Comparison of ENCODE assay signal across 17 cellular contexts in the genomic region with DNA sequence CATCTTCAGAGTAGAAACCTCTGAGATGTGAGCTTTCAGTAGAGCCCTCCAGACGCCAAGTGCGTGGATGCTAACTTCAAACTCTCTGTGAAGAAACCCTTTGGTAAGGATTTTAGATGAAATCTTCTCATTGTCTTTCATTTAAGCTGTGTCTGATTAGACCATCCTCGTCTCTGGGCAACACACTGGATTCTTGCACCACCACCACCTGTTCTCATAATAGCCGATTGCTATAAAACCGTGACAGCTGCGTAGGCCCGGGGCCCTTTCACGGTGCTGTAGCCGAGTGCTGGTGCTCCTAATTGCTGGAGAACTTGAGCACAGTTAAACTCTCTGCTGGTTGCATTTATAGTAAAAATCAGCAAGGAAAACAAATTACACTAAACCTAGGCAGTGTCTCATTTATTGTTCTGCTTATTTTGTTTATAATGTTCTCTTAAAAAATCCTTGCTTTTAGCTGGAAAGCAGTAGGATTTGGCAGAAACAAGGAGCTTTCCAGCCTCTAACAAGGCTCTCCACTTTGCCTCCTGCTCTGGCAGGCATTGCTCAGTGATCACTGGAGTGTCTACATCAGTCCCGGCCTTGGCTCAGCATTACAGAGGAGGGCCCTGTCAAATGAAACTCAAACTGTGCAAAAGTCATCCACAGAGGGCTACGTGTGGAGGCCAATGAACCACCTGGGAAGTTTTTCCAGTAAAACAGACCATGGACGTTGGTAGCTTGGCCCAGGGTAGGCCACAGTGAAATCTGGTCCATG.
"Had no signal": no experiment of that assay in that cellular context is flagged by ENCODE, and none has a peak within 500 bp of the region (broad histone marks: within the 10 kb centered on the region; RNA-seq: fewer than 3 reads in every experiment).

No MANE protein-coding gene starts in this region.

- H3K36me3 ChIP-seq: brain microvascular endothelial cell, lower lobe of right lung, neutrophil, right atrium auricular region, tibial nerve had no signal

- DNase-seq: activated CD4-positive, alpha-beta T cell treated with anti-CD3 and anti-CD28 coated beads for 4 hours; activated CD8-positive, alpha-beta memory T cell treated with anti-CD3 and anti-CD28 coated beads, Interleukin-2, amount 50 U/mL, for 4 hours; activated CD8-positive, alpha-beta T cell treated with anti-CD3 and anti-CD28 coated beads for 36 hours; activated gamma-delta T cell treated with Interleukin-2 at 50 U/mL for 16 hours; activated naive CD8-positive, alpha-beta T cell treated with anti-CD3 and anti-CD28 coated beads for 36 hours; activated T-cell treated with anti-CD3 and anti-CD28 coated beads, Interleukin-2, amount 50 U/mL, for 72 hours; brain microvascular endothelial cell; dermis blood vessel endothelial cell; hypothalamus; lower lobe of right lung; midbrain; naive thymus-derived CD4-positive, alpha-beta T cell; posterior cingulate gyrus; small intestine had no signal

- H3K4me3 ChIP-seq: lower lobe of right lung, right atrium auricular region, tibial nerve had no signal

- ATAC-seq: activated CD8-positive, alpha-beta T cell treated with anti-CD3 and anti-CD28 coated beads for 36 hours; activated T-cell treated with anti-CD3 and anti-CD28 coated beads, Interleukin-2, amount 50 U/mL, for 72 hours; lower lobe of right lung; naive thymus-derived CD4-positive, alpha-beta T cell had no signal

- H3K27me3 ChIP-seq: brain microvascular endothelial cell, neutrophil, right atrium auricular region, tibial nerve had no signal

- H3K4me1 ChIP-seq: lower lobe of right lung, right atrium auricular region, tibial nerve had no signal

- H3K9me3 ChIP-seq: lower lobe of right lung, neutrophil, right atrium auricular region, tibial nerve had no signal

- H3K27ac ChIP-seq: brain microvascular endothelial cell, lower lobe of right lung, neutrophil, right atrium auricular region, tibial nerve had no signal
